39 cellular contexts compared by ENCODE assay signal in the genomic region with DNA sequence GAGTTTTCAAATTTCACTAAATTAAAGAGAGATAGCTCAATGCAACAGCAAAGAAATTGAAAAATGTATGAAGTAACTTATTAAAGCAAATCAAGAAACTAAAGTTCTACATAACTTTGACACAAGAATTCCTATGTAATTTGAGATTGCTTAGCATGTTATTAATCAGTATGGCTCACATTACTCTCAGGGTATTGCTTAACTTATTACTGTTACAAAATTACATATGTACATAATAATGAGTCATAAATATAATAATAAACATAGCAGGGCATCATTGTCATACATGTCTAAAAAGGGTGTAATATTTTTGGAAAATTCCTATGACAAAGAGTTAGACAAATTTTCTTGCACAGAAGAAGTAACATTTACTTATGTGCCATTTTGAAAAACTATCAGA.
"Had no signal": no experiment of that assay in that cellular context is flagged by ENCODE, and none has a peak within 500 bp of the region (broad histone marks: within the 10 kb centered on the region; RNA-seq: fewer than 3 reads in every experiment).

No MANE protein-coding gene starts in this region.

- FAIRE-seq: astrocyte had no signal

- H3K27me3 Mint-ChIP-seq: activated naive CD4-positive, alpha-beta T cell treated with anti-CD3 and anti-CD28 coated beads, Interleukin-2, amount 10 ng/mL, durations not matched to agents 7 days and 5 days; activated naive CD4-positive, alpha-beta T cell treated with anti-CD3 and anti-CD28 coated beads, Interleukin-2, amount 50 U/mL, for 24 hours; activated naive CD8-positive, alpha-beta T cell; activated naive CD8-positive, alpha-beta T cell treated with anti-CD3 and anti-CD28 coated beads for 36 hours; activated naive CD8-positive, alpha-beta T cell treated with anti-CD3 and anti-CD28 coated beads, Interleukin-2, amount 50 U/mL, for 24 hours; activated T-cell treated with anti-CD3 and anti-CD28 coated beads, Interleukin-2, amount 50 U/mL, for 24 hours; activated T-helper 17 cell treated with anti-CD3 and anti-CD28 coated beads, Interleukin-2, amount 50 U/mL, for 72 hours; central memory CD8-positive, alpha-beta T cell had no signal

- H3K4me1 ChIP-seq: adrenal gland, ascending aorta, body of pancreas, breast epithelium had no signal

- H3K9me3 Mint-ChIP-seq: activated naive CD8-positive, alpha-beta T cell treated with anti-CD3 and anti-CD28 coated beads, Interleukin-2, amount 10 ng/mL, durations not matched to agents 7 days and 5 days; activated naive CD8-positive, alpha-beta T cell treated with anti-CD3 and anti-CD28 coated beads, Interleukin-2, amount 50 U/mL, for 24 hours; activated T-cell treated with anti-CD3 and anti-CD28 coated beads, Interleukin-2, amount 50 U/mL, for 24 hours; activated T-cell treated with anti-CD3 and anti-CD28 coated beads, Interleukin-2, amount 50 U/mL, for 4 hours; brain had no signal

- H3K4me3 ChIP-seq: adrenal gland, ascending aorta, body of pancreas, breast epithelium, cardiac muscle cell had no signal

- H3K4me3 Mint-ChIP-seq: activated naive CD4-positive, alpha-beta T cell treated with anti-CD3 and anti-CD28 coated beads for 36 hours; activated naive CD4-positive, alpha-beta T cell treated with anti-CD3 and anti-CD28 coated beads, Interleukin-2, amount 10 ng/mL, durations not matched to agents 7 days and 5 days; activated naive CD4-positive, alpha-beta T cell treated with anti-CD3 and anti-CD28 coated beads, Interleukin-2, amount 50 U/mL, for 24 hours; activated naive CD8-positive, alpha-beta T cell; activated naive CD8-positive, alpha-beta T cell treated with anti-CD3 and anti-CD28 coated beads for 36 hours; activated naive CD8-positive, alpha-beta T cell treated with anti-CD3 and anti-CD28 coated beads, Interleukin-2, amount 10 ng/mL, durations not matched to agents 7 days and 5 days; activated naive CD8-positive, alpha-beta T cell treated with anti-CD3 and anti-CD28 coated beads, Interleukin-2, amount 50 U/mL, for 24 hours; activated T-cell treated with anti-CD3 and anti-CD28 coated beads, Interleukin-2, amount 50 U/mL, for 24 hours; activated T-cell treated with anti-CD3 and anti-CD28 coated beads, Interleukin-2, amount 50 U/mL, for 4 hours; activated T-cell treated with anti-CD3 and anti-CD28 coated beads, Interleukin-2, amount 50 U/mL, for 72 hours; activated T-helper 1 cell treated with anti-CD3 and anti-CD28 coated beads, Interleukin-12 subunit alpha, Interleukin-12 subunit beta, Interleukin-2, Interleukin-4 antibody, amounts not matched to agents 30 ng/mL and 10 ng/mL and 1 ng/mL, durations not matched to agents 14 hours and 24 hours and 36 hours; activated T-helper 17 cell treated with anti-CD3 and anti-CD28 coated beads, Interleukin-2, amount 50 U/mL, for 72 hours; brain; central memory CD8-positive, alpha-beta T cell had no signal

- DNase-seq: activated effector memory CD4-positive, alpha-beta T cell treated with anti-CD3 and anti-CD28 coated beads, Interleukin-2, amount 50 U/mL, for 16 hours; activated effector memory CD4-positive, alpha-beta T cell treated with Interleukin-2 at 50 U/mL for 16 hours; activated gamma-delta T cell; activated gamma-delta T cell treated with Interleukin-2 at 50 U/mL for 16 hours; activated naive CD4-positive, alpha-beta T cell; activated naive CD4-positive, alpha-beta T cell treated with anti-CD3 and anti-CD28 coated beads for 36 hours; activated naive CD4-positive, alpha-beta T cell treated with anti-CD3 and anti-CD28 coated beads, Interleukin-2, amount 10 ng/mL, durations not matched to agents 7 days and 5 days; activated naive CD4-positive, alpha-beta T cell treated with anti-CD3 and anti-CD28 coated beads, Interleukin-2, amount 50 U/mL, for 16 hours; activated naive CD4-positive, alpha-beta T cell treated with Interleukin-2 at 50 U/mL for 16 hours; activated naive CD8-positive, alpha-beta T cell treated with anti-CD3 and anti-CD28 coated beads for 36 hours; activated naive CD8-positive, alpha-beta T cell treated with anti-CD3 and anti-CD28 coated beads, Interleukin-2, amount 10 ng/mL, durations not matched to agents 7 days and 5 days; activated naive CD8-positive, alpha-beta T cell treated with anti-CD3 and anti-CD28 coated beads, Interleukin-2, amount 50 U/mL, for 24 hours; activated T-cell treated with anti-CD3 and anti-CD28 coated beads, Interleukin-2, amount 50 U/mL, for 1 hour; activated T-cell treated with anti-CD3 and anti-CD28 coated beads, Interleukin-2, amount 50 U/mL, for 24 hours; activated T-cell treated with anti-CD3 and anti-CD28 coated beads, Interleukin-2, amount 50 U/mL, for 4 hours; activated T-cell treated with anti-CD3 and anti-CD28 coated beads, Interleukin-2, amount 50 U/mL, for 48 hours; activated T-cell treated with anti-CD3 and anti-CD28 coated beads, Interleukin-2, amount 50 U/mL, for 72 hours; adrenal gland; amniotic stem cell; amygdala; anterior cingulate cortex; aorta; body of pancreas; brain microvascular endothelial cell; caudate nucleus; central memory CD4-positive, alpha-beta T cell; cerebellar nuclear complex had no signal

- H3K36me3 Mint-ChIP-seq: activated naive CD4-positive, alpha-beta T cell treated with anti-CD3 and anti-CD28 coated beads, Interleukin-2, amount 10 ng/mL, durations not matched to agents 7 days and 5 days; activated naive CD4-positive, alpha-beta T cell treated with anti-CD3 and anti-CD28 coated beads, Interleukin-2, amount 50 U/mL, for 24 hours; activated naive CD4-positive, alpha-beta T cell treated with anti-CD3 and anti-CD28 coated beads, Interleukin-2, amount 50 U/mL, for 72 hours; activated naive CD8-positive, alpha-beta T cell; activated naive CD8-positive, alpha-beta T cell treated with anti-CD3 and anti-CD28 coated beads for 36 hours; activated naive CD8-positive, alpha-beta T cell treated with anti-CD3 and anti-CD28 coated beads, Interleukin-2, amount 10 ng/mL, durations not matched to agents 7 days and 5 days; brain had no signal

- ATAC-seq: activated naive CD4-positive, alpha-beta T cell treated with anti-CD3 and anti-CD28 coated beads, Interleukin-2, amount 50 U/mL, for 72 hours; activated naive CD8-positive, alpha-beta T cell treated with anti-CD3 and anti-CD28 coated beads, Interleukin-2, amount 50 U/mL, for 24 hours; activated T-cell treated with anti-CD3 and anti-CD28 coated beads, Interleukin-2, amount 50 U/mL, for 4 hours; activated T-cell treated with anti-CD3 and anti-CD28 coated beads, Interleukin-2, amount 50 U/mL, for 72 hours; activated T-helper 17 cell treated with anti-CD3 and anti-CD28 coated beads, Interleukin-2, amount 50 U/mL, for 72 hours; body of pancreas had no signal

- H3K27ac Mint-ChIP-seq: activated naive CD4-positive, alpha-beta T cell treated with anti-CD3 and anti-CD28 coated beads for 36 hours; activated naive CD4-positive, alpha-beta T cell treated with anti-CD3 and anti-CD28 coated beads, Interleukin-2, amount 10 ng/mL, durations not matched to agents 7 days and 5 days; activated naive CD4-positive, alpha-beta T cell treated with anti-CD3 and anti-CD28 coated beads, Interleukin-2, amount 50 U/mL, for 24 hours; activated naive CD4-positive, alpha-beta T cell treated with anti-CD3 and anti-CD28 coated beads, Interleukin-2, amount 50 U/mL, for 72 hours; activated naive CD8-positive, alpha-beta T cell; activated naive CD8-positive, alpha-beta T cell treated with anti-CD3 and anti-CD28 coated beads for 36 hours; activated naive CD8-positive, alpha-beta T cell treated with anti-CD3 and anti-CD28 coated beads, Interleukin-2, amount 10 ng/mL, durations not matched to agents 7 days and 5 days; activated naive CD8-positive, alpha-beta T cell treated with anti-CD3 and anti-CD28 coated beads, Interleukin-2, amount 50 U/mL, for 24 hours; activated T-cell treated with anti-CD3 and anti-CD28 coated beads, Interleukin-2, amount 50 U/mL, for 24 hours; activated T-cell treated with anti-CD3 and anti-CD28 coated beads, Interleukin-2, amount 50 U/mL, for 72 hours; activated T-helper 1 cell treated with anti-CD3 and anti-CD28 coated beads, Interleukin-12 subunit alpha, Interleukin-12 subunit beta, Interleukin-2, Interleukin-4 antibody, amounts not matched to agents 30 ng/mL and 10 ng/mL and 1 ng/mL, durations not matched to agents 14 hours and 24 hours and 36 hours; activated T-helper 17 cell treated with anti-CD3 and anti-CD28 coated beads, Interleukin-2, amount 50 U/mL, for 72 hours; activated T-helper 2 cell treated with anti-CD3 and anti-CD28 coated beads, Interferon-gamma antibody, Interleukin-2, Interleukin-4, amounts not matched to agents 10 μg/mL and 5 μg/mL and 100 μg/mL, durations not matched to agents 14 hours and 24 hours and 36 hours; brain had no signal

- H3K4me1 Mint-ChIP-seq: activated naive CD4-positive, alpha-beta T cell treated with anti-CD3 and anti-CD28 coated beads, Interleukin-2, amount 10 ng/mL, durations not matched to agents 7 days and 5 days; activated naive CD4-positive, alpha-beta T cell treated with anti-CD3 and anti-CD28 coated beads, Interleukin-2, amount 50 U/mL, for 24 hours; activated naive CD8-positive, alpha-beta T cell treated with anti-CD3 and anti-CD28 coated beads for 36 hours; activated naive CD8-positive, alpha-beta T cell treated with anti-CD3 and anti-CD28 coated beads, Interleukin-2, amount 10 ng/mL, durations not matched to agents 7 days and 5 days; activated naive CD8-positive, alpha-beta T cell treated with anti-CD3 and anti-CD28 coated beads, Interleukin-2, amount 50 U/mL, for 24 hours; activated T-helper 17 cell treated with anti-CD3 and anti-CD28 coated beads, Interleukin-2, amount 50 U/mL, for 72 hours; brain; central memory CD8-positive, alpha-beta T cell had no signal

- H3K27me3 ChIP-seq: adrenal gland, ascending aorta, body of pancreas, brain microvascular endothelial cell, breast epithelium, cardiac muscle cell had no signal

- H3K27ac ChIP-seq: adrenal gland, ascending aorta, body of pancreas, brain microvascular endothelial cell, breast epithelium, cardiac muscle cell had no signal

- H3K36me3 ChIP-seq: adrenal gland, ascending aorta, brain microvascular endothelial cell, breast epithelium, cardiac muscle cell had no signal

- H3K9me3 ChIP-seq: adrenal gland, ascending aorta, body of pancreas, breast epithelium had no signal
